ENCODE assay signal across 21 cellular contexts in genomic region chr20:50743087-50743486, GRCh38. TPM values are rescaled to one million over a fixed set of nuclear protein-coding genes. Genes with fewer than 3 reads are reported as not detected.
DNase-seq lines count a peak whose midpoint lies in the region; ATAC-seq, FAIRE-seq and TF ChIP-seq lines count a peak whose summit lies in the region.
"Had no signal": no experiment of that assay in that cellular context is flagged by ENCODE, and none has a peak within 500 bp of the region (broad histone marks: within the 10 kb centered on the region; RNA-seq: fewer than 3 reads in every experiment).

No MANE protein-coding gene starts in this region.

- no peak for TF ChIP-seq POLR2A in right lobe of liver (IDR thresholded peaks at IDR 0.05)

- peaks cover 7% of the 10 kb centered on the region for H3K36me3 ChIP-seq in cardiac muscle cell
- H3K36me3 ChIP-seq in astrocyte (ENCODE audit: insufficient read depth, low read length) = no peaks in the 10 kb centered on the region
- no peaks in the 10 kb centered on the region for H3K36me3 ChIP-seq in right lobe of liver
- H3K36me3 ChIP-seq: upper lobe of right lung had no signal

- H3K4me3 ChIP-seq in cardiac muscle cell (no peak overlapping the region), astrocyte (ENCODE audit: insufficient read depth, low read depth, low read length) (no peak overlapping the region), right lobe of liver (no peak overlapping the region)
- H3K4me3 ChIP-seq: upper lobe of right lung had no signal

- DNase-seq in cardiac muscle cell (ENCODE audit: low read depth in 1 of 2, low spot score in 1 of 2) (peak in 1 of 2 donors; percentile 44), Right ventricle myocardium superior (no peak), astrocyte (ENCODE audit: low read depth) (no peak), right lobe of liver (no peak), type B pancreatic cell (ENCODE audit: extremely low spot score, unreplicated experiment) (no peak), D721Med (ENCODE audit: insufficient read length, low spot score) (no peak)
- no peak for DNase-seq in effector CD4-positive, alpha-beta T cell
- DNase-seq: CD4-positive, CD25-positive, alpha-beta regulatory T cell; effector memory CD4-positive, alpha-beta T cell; islet precursor cell; mesendoderm; MM.1S; NCI-H1694; NCI-H446 treated with DMSO at 0.1 percent for 48 hours; SHP77; stimulated activated naive CD8-positive, alpha-beta T cell treated with anti-CD3 and anti-CD28 coated beads, Interleukin-15, Interleukin-2, amounts not matched to agents 100 U/mL and 50 U/mL, for 24 hours; upper lobe of right lung had no signal

- H3K27me3 ChIP-seq in cardiac muscle cell = no peaks in the 10 kb centered on the region
- H3K27me3 ChIP-seq in astrocyte (ENCODE audit: insufficient read depth, low read length) = no peaks in the 10 kb centered on the region
- no peaks in the 10 kb centered on the region for H3K27me3 ChIP-seq in right lobe of liver
- H3K27me3 ChIP-seq: upper lobe of right lung had no signal

- intact Hi-C loops in Right ventricle myocardium superior (cut with DNase I) (loop anchor here (10.0 kb wide), 1 partner anchor 118 kb away; no protein-coding TSS in a partner anchor), right lobe of liver (cut with DNase I) (loop anchor here in 1 of 2 donors (10.0 kb wide), 1 partner anchor 78 kb away; no protein-coding TSS in a partner anchor)

- no peak for FAIRE-seq in astrocyte (lab: Jason Lieb, UNC)
- no peak for FAIRE-seq in D721Med (lab: Jason Lieb, UNC)

- H3K27ac Mint-ChIP-seq in astrocyte (ENCODE audit: unreplicated experiment) (peak overlapping the region; percentile 10), type B pancreatic cell (peak overlapping the region; percentile 34)
- H3K27ac Mint-ChIP-seq: activated T-helper 17 cell treated with anti-CD3 and anti-CD28 coated beads, Interleukin-2, amount 50 U/mL, for 72 hours; CD4-positive, CD25-positive, alpha-beta regulatory T cell had no signal

- no peak for ATAC-seq in Right ventricle myocardium superior (ENCODE audit: poor library complexity)
- no peak for ATAC-seq in right lobe of liver
- no peak for ATAC-seq in HG03460 (IDR thresholded peaks at IDR 0.05; ENCODE audit: unreplicated experiment)
- ATAC-seq: stimulated activated naive CD8-positive, alpha-beta T cell treated with anti-CD3 and anti-CD28 coated beads, Interleukin-15, Interleukin-2, amounts not matched to agents 100 U/mL and 50 U/mL, for 24 hours; upper lobe of right lung had no signal

- peaks cover 63% of the 10 kb centered on the region for H3K4me1 Mint-ChIP-seq in astrocyte (ENCODE audit: low read depth, unreplicated experiment)
- peaks cover 45% of the 10 kb centered on the region for H3K4me1 Mint-ChIP-seq in type B pancreatic cell (ENCODE audit: unreplicated experiment)

- no peak overlapping the region for H2AFZ ChIP-seq in astrocyte (ENCODE audit: low read depth, low read length)

- WGBS in right lobe of liver (ENCODE audit: insufficient coverage, low coverage, low lambda C conversion rate, missing lambda C conversion rate) = 22% methylated on average over 4 of the region's 4 CpGs

- no peaks in the 10 kb centered on the region for H3K27me3 Mint-ChIP-seq in astrocyte (ENCODE audit: low read depth, unreplicated experiment)
- no peaks in the 10 kb centered on the region for H3K27me3 Mint-ChIP-seq in type B pancreatic cell
- H3K27me3 Mint-ChIP-seq: activated T-helper 17 cell treated with anti-CD3 and anti-CD28 coated beads, Interleukin-2, amount 50 U/mL, for 72 hours; CD4-positive, CD25-positive, alpha-beta regulatory T cell had no signal

- H3K4me2 ChIP-seq in astrocyte (ENCODE audit: low read length) = no peak overlapping the region

- TF ChIP-seq CTCF in cardiac muscle cell (IDR thresholded peaks at IDR 0.05; ENCODE audit: low read depth, low read length) = no peak
- no peak for TF ChIP-seq CTCF in astrocyte (IDR thresholded peaks at IDR 0.05; ENCODE audit: insufficient read depth, low read depth, low read length)
- TF ChIP-seq CTCF in right lobe of liver (IDR thresholded peaks at IDR 0.05) = no peak
- TF ChIP-seq CTCF in type B pancreatic cell (conservative IDR thresholded peaks at IDR 0.05) = no peak
- TF ChIP-seq CTCF in D721Med (IDR thresholded peaks at IDR 0.05; ENCODE audit: insufficient read depth, missing control alignments) = no peak

- no peak overlapping the region for H3K4me3 Mint-ChIP-seq in astrocyte (ENCODE audit: unreplicated experiment)
- no peak overlapping the region for H3K4me3 Mint-ChIP-seq in type B pancreatic cell
- H3K4me3 Mint-ChIP-seq: activated T-helper 17 cell treated with anti-CD3 and anti-CD28 coated beads, Interleukin-2, amount 50 U/mL, for 72 hours; CD4-positive, CD25-positive, alpha-beta regulatory T cell; neural crest cell had no signal

- H3K27ac ChIP-seq in cardiac muscle cell = peak overlapping the region; percentile 81
- H3K27ac ChIP-seq in astrocyte (ENCODE audit: low read depth, low read length) = no peak overlapping the region
- H3K27ac ChIP-seq in right lobe of liver = peak overlapping the region; percentile 17 to 88 (median 44)

- no peaks in the 10 kb centered on the region for H3K36me3 Mint-ChIP-seq in astrocyte (ENCODE audit: low read depth, unreplicated experiment)
- peaks cover 14% of the 10 kb centered on the region for H3K36me3 Mint-ChIP-seq in type B pancreatic cell

- peaks cover 79% of the 10 kb centered on the region for H3K4me1 ChIP-seq in cardiac muscle cell (ENCODE audit: low read depth)
- H3K4me1 ChIP-seq in astrocyte (ENCODE audit: insufficient read depth, low read length) = peaks cover 22% of the 10 kb centered on the region
- H3K4me1 ChIP-seq in right lobe of liver = peaks cover 0 to 53% (median 19%) of the 10 kb centered on the region in 4 donors

- no peaks in the 10 kb centered on the region for H3K79me2 ChIP-seq in astrocyte (ENCODE audit: insufficient read depth, low read length)

- H3K9me3 Mint-ChIP-seq in astrocyte (ENCODE audit: unreplicated experiment) (no peaks in the 10 kb centered on the region), type B pancreatic cell (no peaks in the 10 kb centered on the region)
- H3K9me3 Mint-ChIP-seq: activated T-helper 17 cell treated with anti-CD3 and anti-CD28 coated beads, Interleukin-2, amount 50 U/mL, for 72 hours; CD4-positive, CD25-positive, alpha-beta regulatory T cell; neural crest cell had no signal

- no peaks in the 10 kb centered on the region for H4K20me1 ChIP-seq in astrocyte (ENCODE audit: insufficient read depth, low read length)

- no peak overlapping the region for H3K9ac ChIP-seq in astrocyte (ENCODE audit: low read length)

- H3K9me3 ChIP-seq in cardiac muscle cell (ENCODE audit: low read depth) (no peaks in the 10 kb centered on the region), astrocyte (ENCODE audit: insufficient read depth, low read depth, low read length) (no peaks in the 10 kb centered on the region), right lobe of liver (no peaks in the 10 kb centered on the region)
- H3K9me3 ChIP-seq: upper lobe of right lung had no signal

RNA-seq across cellular contexts. Expression of gene PARD6B, which starts 11.7 kb away (rescaled TPM):
- 15.5 and 20.0 TPM in 2 replicates for total RNA-seq in cardiac muscle cell
- 10.2 and 20.4 TPM in 2 replicates for polyA plus RNA-seq in cardiac muscle cell
- 4.7 TPM for total RNA-seq in Right ventricle myocardium superior
- total RNA-seq in astrocyte = 10.1 and 13.1 TPM in 2 replicates
- 10 to 100 TPM in 2 of 6 experiments, 1 to 10 TPM in 4; 6.6 to 11.1 (median 8.5) TPM for total RNA-seq in right lobe of liver
- total RNA-seq in type B pancreatic cell (ENCODE audit: low replicate concordance) = 27.7 and 50.0 TPM in 2 replicates

RNA-seq across cellular contexts. Expression of gene RIPOR3, which starts 51.7 kb away (rescaled TPM):
- 3.0 and 3.8 TPM in 2 replicates for total RNA-seq in cardiac muscle cell
- polyA plus RNA-seq in cardiac muscle cell = 0.91 and 4.8 TPM in 2 replicates
- 8.1 TPM for total RNA-seq in Right ventricle myocardium superior
- total RNA-seq in astrocyte = 0.29 and 0.39 TPM in 2 replicates
- total RNA-seq in right lobe of liver = 10 to 100 TPM in 2 of 6 experiments, 1 to 10 TPM in 4; 4.8 to 13.8 (median 8.9) TPM
- 1.9 and 5.1 TPM in 2 replicates for total RNA-seq in type B pancreatic cell (ENCODE audit: low replicate concordance)
- total RNA-seq: activated T-helper 17 cell treated with anti-CD3 and anti-CD28 coated beads, Interleukin-2, amount 50 U/mL, for 72 hours; T-helper 2 cell treated with Interferon-gamma antibody and Interleukin-4, amounts not matched to agents 100 ng/mL and 5 ng/mL, for 36 hours had no signal

RNA-seq across cellular contexts. Expression of gene BCAS4, which starts 51.8 kb away (rescaled TPM):
- total RNA-seq in cardiac muscle cell (16.1 and 23.6 TPM in 2 replicates), Right ventricle myocardium superior (2.6 TPM), astrocyte (13.2 and 16.7 TPM in 2 replicates), right lobe of liver (1 to 10 TPM in 1 of 6 experiments, under 1 TPM in 5; 0.31 to 1.4 (median 0.60) TPM), type B pancreatic cell (ENCODE audit: low replicate concordance) (6.3 and 9.3 TPM in 2 replicates)
- polyA plus RNA-seq in cardiac muscle cell = 26.1 and 31.8 TPM in 2 replicates
